ENCODE assay signal across 10 cellular contexts in the genomic region with DNA sequence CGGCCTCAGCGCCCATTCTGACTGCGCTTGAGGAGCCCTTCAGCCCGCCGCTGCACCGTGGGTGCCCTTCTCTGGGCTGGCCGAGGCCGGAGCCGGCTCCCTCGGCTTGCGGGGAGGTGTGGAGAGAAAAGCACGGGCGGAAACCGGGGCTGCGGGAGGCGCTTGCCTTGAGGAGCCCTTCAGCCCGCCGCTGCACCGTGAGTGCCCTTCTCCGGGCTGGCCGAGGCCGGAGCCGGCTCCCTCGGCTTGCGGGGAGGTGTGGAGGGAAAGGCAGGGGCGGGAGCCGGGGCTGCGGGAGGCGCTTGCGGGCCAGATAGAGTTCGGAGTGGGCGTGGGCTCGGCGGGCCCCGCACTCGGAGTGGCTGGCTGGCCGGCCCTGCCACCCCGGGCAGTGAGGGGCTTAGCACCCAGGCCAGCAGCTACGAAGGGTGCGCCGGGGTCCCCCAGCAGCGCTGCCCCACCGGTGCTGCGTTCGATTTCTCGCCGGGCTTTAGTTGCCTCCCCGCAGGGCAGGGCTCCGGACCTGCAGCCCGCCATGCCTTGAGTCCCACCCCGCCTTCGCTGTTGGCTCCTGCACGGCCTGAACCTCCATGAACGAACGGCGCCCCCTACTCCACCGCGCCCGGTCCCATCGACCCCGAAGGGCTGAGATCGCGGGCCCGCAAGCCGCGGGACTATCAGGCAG. TPM values are rescaled to one million over a fixed set of nuclear protein-coding genes. Genes with fewer than 3 reads are reported as not detected.
DNase-seq lines count a peak whose midpoint lies in the region; ATAC-seq and TF ChIP-seq lines count a peak whose summit lies in the region.
"Had no signal": no experiment of that assay in that cellular context is flagged by ENCODE, and none has a peak within 500 bp of the region (broad histone marks: within the 10 kb centered on the region; RNA-seq: fewer than 3 reads in every experiment).

No MANE protein-coding gene starts in this region.

- DNase-seq in BE2C: peak; percentile 47
- DNase-seq in activated B cell treated with CpG ODN at 0.5 μM for 24 hours: peak; percentile 18
- DNase-seq in fibroblast of villous mesenchyme (ENCODE audit: low read depth): no peak
- no peak for DNase-seq in osteoblast (ENCODE audit: insufficient read length, low spot score, missing footprints)
- no peak for DNase-seq in NCI-H2196 (lab: John Stamatoyannopoulos, UW; ENCODE audit: unreplicated experiment)
- no peak for DNase-seq in NCI-H2171 (lab: John Stamatoyannopoulos, UW)
- DNase-seq in activated CD4-positive, alpha-beta T cell treated with anti-CD3 and anti-CD28 coated beads, Interleukin-2, amount 50 U/mL, for 1 hour: no peak
- DNase-seq: CD4-positive, CD25-positive, alpha-beta regulatory T cell; mucosa of descending colon had no signal

- no peaks in the 10 kb centered on the region for H3K4me1 ChIP-seq in BE2C
- H3K4me1 ChIP-seq in osteoblast (ENCODE audit: insufficient read depth, low read length): no peaks in the 10 kb centered on the region

- H3K36me3 ChIP-seq in BE2C (no peaks in the 10 kb centered on the region), osteoblast (ENCODE audit: insufficient read depth, low read length) (no peaks in the 10 kb centered on the region)

- POLR2A ChIA-PET in activated B cell treated with CpG ODN at 0.5 μM for 24 hours (lab: Charles Lee): no interaction called here

- H3K27ac Mint-ChIP-seq in activated B cell treated with CpG ODN at 0.5 μM for 24 hours: no peak overlapping the region
- H3K27ac Mint-ChIP-seq: CD4-positive, CD25-positive, alpha-beta regulatory T cell had no signal

- peak overlapping the region; percentile 43 for H3K4me2 ChIP-seq in osteoblast (ENCODE audit: insufficient read depth, low read length)

- TF ChIP-seq CTCF in BE2C (IDR thresholded peaks at IDR 0.05; ENCODE audit: low read depth, low read length) (no peak), activated B cell treated with CpG ODN at 0.5 μM for 24 hours (IDR thresholded peaks at IDR 0.05) (no peak), fibroblast of villous mesenchyme (IDR thresholded peaks at IDR 0.05; ENCODE audit: insufficient read depth, low read depth, low read length) (no peak), osteoblast (IDR thresholded peaks at IDR 0.05; ENCODE audit: extremely low read depth, low read depth, low read length) (no peak)

- H3K27ac ChIP-seq in osteoblast (ENCODE audit: low read depth, low read length): no peak overlapping the region

- H3K36me3 Mint-ChIP-seq in activated B cell treated with CpG ODN at 0.5 μM for 24 hours (ENCODE audit: low read depth): no peaks in the 10 kb centered on the region
- H3K36me3 Mint-ChIP-seq: CD4-positive, CD25-positive, alpha-beta regulatory T cell had no signal

- no peaks in the 10 kb centered on the region for H4K20me1 ChIP-seq in osteoblast (ENCODE audit: insufficient read depth, low read length)

- H3K27me3 ChIP-seq in BE2C: peaks cover 19% of the 10 kb centered on the region
- peaks cover 43% of the 10 kb centered on the region for H3K27me3 ChIP-seq in osteoblast (ENCODE audit: insufficient read depth, low read length)

- CTCF ChIA-PET in activated B cell treated with CpG ODN at 0.5 μM for 24 hours (lab: Charles Lee): no interaction called here

- H3K79me2 ChIP-seq in osteoblast (ENCODE audit: insufficient read depth, low read length): no peaks in the 10 kb centered on the region

- peak overlapping the region; percentile 77 for H2AFZ ChIP-seq in osteoblast (ENCODE audit: low read length)

- peaks cover 41% of the 10 kb centered on the region for H3K27me3 Mint-ChIP-seq in activated B cell treated with CpG ODN at 0.5 μM for 24 hours

- H3K9me3 ChIP-seq in BE2C: peaks cover 3% of the 10 kb centered on the region
- H3K9me3 ChIP-seq in osteoblast (ENCODE audit: low read depth, low read length): no peaks in the 10 kb centered on the region
- H3K9me3 ChIP-seq: mucosa of descending colon had no signal

- H3K4me3 Mint-ChIP-seq in activated B cell treated with CpG ODN at 0.5 μM for 24 hours: peak overlapping the region; percentile 38

- peaks cover 4% of the 10 kb centered on the region for H3K9me3 Mint-ChIP-seq in activated B cell treated with CpG ODN at 0.5 μM for 24 hours

- ATAC-seq in activated B cell treated with CpG ODN at 0.5 μM for 24 hours (ENCODE audit: low read depth) (no peak), GM18873 (IDR thresholded peaks at IDR 0.05; ENCODE audit: low FRiP score, unreplicated experiment) (no peak)
- ATAC-seq: mucosa of descending colon had no signal

- peaks cover 11% of the 10 kb centered on the region for H3K4me1 Mint-ChIP-seq in activated B cell treated with CpG ODN at 0.5 μM for 24 hours

- intact Hi-C loops in activated B cell treated with CpG ODN at 0.5 μM for 24 hours (cut with micrococcal nuclease): no loop called here

- peak overlapping the region; percentile 64 for H3K4me3 ChIP-seq in BE2C (ENCODE audit: low read depth, low read length)
- peak overlapping the region; percentile 29 for H3K4me3 ChIP-seq in fibroblast of villous mesenchyme (ENCODE audit: low read depth, low read length)
- H3K4me3 ChIP-seq in osteoblast (ENCODE audit: insufficient read depth, low read length): no peak overlapping the region
- H3K4me3 ChIP-seq: mucosa of descending colon had no signal

RNA-seq across cellular contexts. Expression of a gene that starts 45.7 kb away (rescaled TPM):
- polyA plus RNA-seq in BE2C (2012; ENCODE audit: insufficient read depth, insufficient read length, low read depth): 19.0 TPM
- total RNA-seq in activated B cell treated with CpG ODN at 0.5 μM for 24 hours: 13.6 and 14.1 TPM in 2 replicates
- total RNA-seq in fibroblast of villous mesenchyme: 12.2 and 13.8 TPM in 2 replicates
- total RNA-seq in osteoblast: 13.6 and 14.8 TPM in 2 replicates

Comparison
In these comparisons a context has a peak if more than half of its experiments do, and no peak if none do; other contexts are left out.
1. DNase-seq: peak in BE2C (single experiment) and activated B cell treated with CpG ODN at 0.5 μM for 24 hours (single experiment); none in fibroblast of villous mesenchyme (single experiment), osteoblast (single experiment), NCI-H2196 (single experiment), NCI-H2171 (single experiment) and activated CD4-positive, alpha-beta T cell treated with anti-CD3 and anti-CD28 coated beads, Interleukin-2, amount 50 U/mL, for 1 hour (single experiment).